9 cellular contexts compared by ENCODE assay signal in genomic region chr17:59367657-59368045, GRCh38. TPM values are rescaled to one million over a fixed set of nuclear protein-coding genes. Genes with fewer than 3 reads are reported as not detected.
A peak's percentile ranks its signal among the peaks of the same experiment; 100 is the strongest.
DNase-seq lines count a peak whose midpoint lies in the region; ATAC-seq and TF ChIP-seq lines count a peak whose summit lies in the region.
"Had no signal": no experiment of that assay in that cellular context is flagged by ENCODE, and none has a peak within 500 bp of the region (broad histone marks: within the 10 kb centered on the region; RNA-seq: fewer than 3 reads in every experiment).

No MANE protein-coding gene starts in this region.

- no peaks in the 10 kb centered on the region for H3K36me3 ChIP-seq in spleen

- peaks cover 72 to 100% (median 88%) of the 10 kb centered on the region in 6 donors for H3K4me1 ChIP-seq in spleen

- H3K4me3 ChIP-seq in spleen = no peak overlapping the region

- 82 to 96% (median 86%) methylated on average over 1 of the region's 1 CpG for WGBS in spleen, 5 donors

- DNase-seq in ELR (ENCODE audit: low read depth) (peak; percentile 21), iris pigment epithelial cell (ENCODE audit: low read depth) (peak; percentile 46), spleen (no peak), GM19238 (ENCODE audit: insufficient read length, low spot score) (no peak), cerebellar cortex (ENCODE audit: low spot score) (no peak), NCI-H1105 treated with DMSO at 0.1 percent for 48 hours (lab: John Stamatoyannopoulos, UW) (no peak)
- DNase-seq: RPMI8226 had no signal

- H3K9me3 ChIP-seq in spleen = no peaks in the 10 kb centered on the region

- H3K27ac ChIP-seq in VCaP (peak overlapping the region; percentile 99), spleen (peak overlapping the region in 5 of 8 donors; percentile 14 to 83 (median 74))

- ATAC-seq in GM19395 (IDR thresholded peaks at IDR 0.05; ENCODE audit: unreplicated experiment) = no peak

- TF ChIP-seq CTCF in VCaP (conservative IDR thresholded peaks at IDR 0.05) = no peak
- no peak for TF ChIP-seq CTCF in spleen (IDR thresholded peaks at IDR 0.05 in 8 of 11, conservative IDR thresholded peaks at IDR 0.05 in 3 of 11)

- no peak for TF ChIP-seq POLR2A in spleen (IDR thresholded peaks at IDR 0.05)

- no peaks in the 10 kb centered on the region for H3K27me3 ChIP-seq in spleen (replicated peaks in 1 of 7)

- intact Hi-C loops in spleen (cut with DNase I; ENCODE audit: low total_unique reads) = no loop called here

RNA-seq across cellular contexts. Expression of gene YPEL2, which starts 36.2 kb away (rescaled TPM):
- total RNA-seq in spleen = 10 to 100 TPM; 24.6 to 45.6 (median 36.2) TPM
- 1 to 10 TPM; 6.7 to 9.1 (median 9.0) TPM for polyA plus RNA-seq in spleen

Comparison
In these comparisons a context has a peak if more than half of its experiments do, and no peak if none do; other contexts are left out.
1. DNase-seq: peak in ELR (single experiment) and iris pigment epithelial cell (single experiment); none in spleen (single experiment), GM19238 (single experiment), cerebellar cortex (single experiment) and NCI-H1105 treated with DMSO at 0.1 percent for 48 hours (single experiment).